In genomic region chr3:158057666-158058065, GRCh38 we compare ENCODE assay signal across 21 cellular contexts. TPM values are rescaled to one million over a fixed set of nuclear protein-coding genes. Genes with fewer than 3 reads are reported as not detected.
"Had no signal": no experiment of that assay in that cellular context is flagged by ENCODE, and none has a peak within 500 bp of the region (broad histone marks: within the 10 kb centered on the region; RNA-seq: fewer than 3 reads in every experiment).

No MANE protein-coding gene starts in this region.

- H3K4me3 ChIP-seq: esophagus squamous epithelium, neural progenitor cell, ovary had no signal

- H3K4me3 Mint-ChIP-seq: activated CD4-positive, alpha-beta memory T cell treated with anti-CD3 and anti-CD28 coated beads, Interleukin-2, amount 10 ng/mL, durations not matched to agents 7 days and 5 days; naive B cell; neural progenitor cell; T-helper 17 cell; WTC11 had no signal

- H3K9me3 ChIP-seq: esophagus squamous epithelium, ovary had no signal

- H3K27me3 ChIP-seq: esophagus squamous epithelium, neural progenitor cell, ovary had no signal

- H3K36me3 Mint-ChIP-seq: activated naive CD4-positive, alpha-beta T cell treated with anti-CD3 and anti-CD28 coated beads, Interleukin-2, amount 50 U/mL, for 72 hours; brain; naive B cell; neural progenitor cell; WTC11 had no signal

- H3K9ac ChIP-seq: neural progenitor cell had no signal

- H3K4me1 ChIP-seq: esophagus squamous epithelium, neural progenitor cell had no signal

- DNase-seq: activated CD4-positive, alpha-beta memory T cell treated with anti-CD3 and anti-CD28 coated beads, Interleukin-2, amount 10 ng/mL, durations not matched to agents 7 days and 5 days; activated CD4-positive, alpha-beta T cell treated with anti-CD3 and anti-CD28 coated beads for 4 hours; activated gamma-delta T cell; activated T-cell treated with anti-CD3 and anti-CD28 coated beads, Interleukin-2, amount 50 U/mL, for 48 hours; amygdala; cortex of kidney; effector CD8-positive, alpha-beta T cell; esophagus squamous epithelium; islet precursor cell; naive B cell; ovary; stimulated activated CD4-positive, alpha-beta T cell treated with anti-CD3 and anti-CD28 coated beads, Interleukin-12 subunit alpha, Interleukin-12 subunit beta, amount 100 ng/mL, for 4 hours; stimulated activated CD4-positive, alpha-beta T cell treated with anti-CD3 and anti-CD28 coated beads, Interleukin-2, amount 100 ng/mL, for 24 hours; T-helper 17 cell had no signal

- H3K4me2 ChIP-seq: neural progenitor cell had no signal

- H3K9me3 Mint-ChIP-seq: activated CD4-positive, alpha-beta memory T cell treated with anti-CD3 and anti-CD28 coated beads, Interleukin-2, amount 10 ng/mL, durations not matched to agents 7 days and 5 days; activated naive CD4-positive, alpha-beta T cell treated with anti-CD3 and anti-CD28 coated beads, Interleukin-2, amount 50 U/mL, for 72 hours; neural progenitor cell had no signal

- H3K27ac ChIP-seq: esophagus squamous epithelium, neural progenitor cell, ovary had no signal

- H3K27me3 Mint-ChIP-seq: brain had no signal

- H3K4me1 Mint-ChIP-seq: activated CD4-positive, alpha-beta memory T cell treated with anti-CD3 and anti-CD28 coated beads, Interleukin-2, amount 10 ng/mL, durations not matched to agents 7 days and 5 days; brain; naive B cell; neural progenitor cell; T-helper 17 cell; WTC11 had no signal

- H3K27ac Mint-ChIP-seq: activated CD4-positive, alpha-beta memory T cell treated with anti-CD3 and anti-CD28 coated beads, Interleukin-2, amount 10 ng/mL, durations not matched to agents 7 days and 5 days; activated naive CD4-positive, alpha-beta T cell treated with anti-CD3 and anti-CD28 coated beads, Interleukin-2, amount 50 U/mL, for 72 hours; brain; naive B cell; neural progenitor cell; T-helper 17 cell; WTC11 had no signal

- H2AFZ ChIP-seq: neural progenitor cell had no signal

RNA-seq across cellular contexts. Expression of gene SHOX2, which starts 48.6 kb away (rescaled TPM):
- total RNA-seq: activated CD4-positive, alpha-beta memory T cell treated with anti-CD3 and anti-CD28 coated beads, Interleukin-2, amount 10 ng/mL, durations not matched to agents 7 days and 5 days; activated naive CD4-positive, alpha-beta T cell treated with anti-CD3 and anti-CD28 coated beads, Interleukin-2, amount 50 U/mL, for 72 hours; endothelial cell of umbilical vein; esophagus squamous epithelium; left lobe of liver; lung microvascular endothelial cell; T-helper 17 cell had no signal
